Comparison of ENCODE assay signal across 1 cellular context in genomic region chr11:73235236-73235786, GRCh38.
TF ChIP-seq lines count a peak whose summit lies in the region.

No MANE protein-coding gene starts in this region.

TF ChIP-seq in HepG2, 621 proteins besides CTCF, POLR2A, EP300 and RAD21:
- TF ChIP-seq ETS1 (CRISPR knock-in tag; IDR thresholded peaks at IDR 0.05) = no peak
- no peak for TF ChIP-seq ZNF770 (CRISPR knock-in tag; IDR thresholded peaks at IDR 0.05)
- TF ChIP-seq ATF3 (CRISPR knock-in tag; IDR thresholded peaks at IDR 0.05) = no peak
- no peak for TF ChIP-seq TOE1 (CRISPR knock-in tag; IDR thresholded peaks at IDR 0.05)
- TF ChIP-seq ZFX (CRISPR knock-in tag; IDR thresholded peaks at IDR 0.05; ENCODE audit: low read depth) = no peak
- no peak for TF ChIP-seq ZSCAN21 (CRISPR knock-in tag; IDR thresholded peaks at IDR 0.05; ENCODE audit: borderline replicate concordance)
- no peak for TF ChIP-seq TARDBP (CRISPR knock-in tag; IDR thresholded peaks at IDR 0.05)
- no peak for TF ChIP-seq ZNF468 (CRISPR knock-in tag; IDR thresholded peaks at IDR 0.05)
- no peak for TF ChIP-seq ARID5B (CRISPR knock-in tag; IDR thresholded peaks at IDR 0.05)
- no peak for TF ChIP-seq DNMT3B (CRISPR knock-in tag; conservative IDR thresholded peaks at IDR 0.05)
- TF ChIP-seq ZNF263 (CRISPR knock-in tag; IDR thresholded peaks at IDR 0.05) = no peak
